ENCODE assay signal across 10 cellular contexts in genomic region chr1:59674605-59675004, GRCh38.
DNase-seq lines count a peak whose midpoint lies in the region; ATAC-seq and TF ChIP-seq lines count a peak whose summit lies in the region.
"Had no signal": no experiment of that assay in that cellular context is flagged by ENCODE, and none has a peak within 500 bp of the region (broad histone marks: within the 10 kb centered on the region; RNA-seq: fewer than 3 reads in every experiment).

No MANE protein-coding gene starts in this region.

- no peaks in the 10 kb centered on the region for H3K27me3 ChIP-seq in esophagus squamous epithelium
- no peaks in the 10 kb centered on the region for H3K27me3 ChIP-seq in neutrophil
- H3K27me3 ChIP-seq in neuronal stem cell (ENCODE audit: control insufficient read depth in 3 of 3, insufficient read depth in 3 of 3, low read depth in 1 of 3, low read length in 3 of 3): no peaks in the 10 kb centered on the region

- no peak overlapping the region for H4K91ac ChIP-seq in neuronal stem cell (ENCODE audit: low read depth, low read length, poor library complexity)

- no peaks in the 10 kb centered on the region for H3K36me3 Mint-ChIP-seq in Calu3 (ENCODE audit: insufficient read depth, unreplicated experiment)

- TF ChIP-seq CTCF in Calu3 (IDR thresholded peaks at IDR 0.05; ENCODE audit: unreplicated experiment): no peak
- no peak for TF ChIP-seq CTCF in esophagus squamous epithelium (IDR thresholded peaks at IDR 0.05)
- no peak for TF ChIP-seq CTCF in neutrophil (IDR thresholded peaks at IDR 0.05)

- H3K4me1 ChIP-seq in esophagus squamous epithelium: peaks cover 25 to 86% (median 26%) of the 10 kb centered on the region in 3 donors
- H3K4me1 ChIP-seq in neutrophil (ENCODE audit: control insufficient read depth in 1 of 2, insufficient read depth in 1 of 2, low read depth in 1 of 2, low read length in 1 of 2): peaks cover 27 to 33% of the 10 kb centered on the region in 2 experiments
- peaks cover 21 to 34% of the 10 kb centered on the region in 2 donors for H3K4me1 ChIP-seq in neuronal stem cell (ENCODE audit: control insufficient read depth in 2 of 2, insufficient read depth in 1 of 2, low read depth in 1 of 2, low read length in 2 of 2)

- H3K4me3 ChIP-seq in esophagus squamous epithelium (peak overlapping the region in 2 of 4 donors; percentile 6 to 34), neutrophil (ENCODE audit: low read depth in 1 of 2, low read length in 1 of 2) (peak overlapping the region in 1 of 2 experiments; percentile 37), neuronal stem cell (ENCODE audit: low read length in 2 of 2) (no peak overlapping the region)

- TF ChIP-seq POLR2A in esophagus squamous epithelium (IDR thresholded peaks at IDR 0.05): no peak

- H3K79me1 ChIP-seq in neuronal stem cell (ENCODE audit: low read depth, low read length): no peaks in the 10 kb centered on the region

- BruUV-seq in Calu3 (replicated peaks; lab: Mats Ljungman, UMichigan): no TSS peak

- no peak overlapping the region for H3K4ac ChIP-seq in neuronal stem cell (ENCODE audit: low read length)

- no peaks in the 10 kb centered on the region for H3K27me3 Mint-ChIP-seq in Calu3 (ENCODE audit: unreplicated experiment)

- H3K9me3 ChIP-seq in esophagus squamous epithelium (no peaks in the 10 kb centered on the region), neutrophil (no peaks in the 10 kb centered on the region), neuronal stem cell (replicated peaks in 1 of 2; ENCODE audit: control insufficient read depth in 2 of 2, insufficient read depth in 1 of 2, low read depth in 1 of 2, low read length in 2 of 2) (peaks cover 0 to 7% of the 10 kb centered on the region in 2 donors)

- H3K14ac ChIP-seq in neuronal stem cell (ENCODE audit: low read length): no peak overlapping the region

- H3K9me3 Mint-ChIP-seq in Calu3 (ENCODE audit: low read depth, unreplicated experiment): peaks cover 4% of the 10 kb centered on the region

- no peak overlapping the region for H4K8ac ChIP-seq in neuronal stem cell (ENCODE audit: low read depth, low read length)

- no peak overlapping the region for H2AFZ ChIP-seq in neuronal stem cell (ENCODE audit: low read length)

- H2BK12ac ChIP-seq in neuronal stem cell (ENCODE audit: low read length): no peak overlapping the region

- no peak overlapping the region for H3K4me2 ChIP-seq in neuronal stem cell (ENCODE audit: insufficient read depth, low read length, poor library complexity, severe bottlenecking)

- H3K18ac ChIP-seq in neuronal stem cell (ENCODE audit: low read length): no peak overlapping the region

- peak overlapping the region; percentile 84 to 92 (median 86) for H3K27ac ChIP-seq in esophagus squamous epithelium
- peak overlapping the region; percentile 85 for H3K27ac ChIP-seq in neutrophil
- H3K27ac ChIP-seq in neuronal stem cell (replicated peaks; ENCODE audit: low read length): no peak overlapping the region

- H3K4me3 Mint-ChIP-seq in Calu3 (ENCODE audit: low read depth, unreplicated experiment): no peak overlapping the region

- no peak overlapping the region for H3K23ac ChIP-seq in neuronal stem cell (ENCODE audit: low read depth, low read length, poor library complexity)

- H2BK5ac ChIP-seq in neuronal stem cell (ENCODE audit: low read length): no peak overlapping the region

- H3K36me3 ChIP-seq in esophagus squamous epithelium (no peaks in the 10 kb centered on the region), neutrophil (no peaks in the 10 kb centered on the region), neuronal stem cell (replicated peaks in 1 of 2; ENCODE audit: control insufficient read depth in 2 of 2, insufficient read depth in 2 of 2, low read length in 2 of 2) (no peaks in the 10 kb centered on the region)

- 17 to 34% methylated on average over 3 of the region's 3 CpGs for WGBS in esophagus squamous epithelium, 2 donors
- WGBS in neuronal stem cell (ENCODE audit: extremely low coverage in 2 of 2, insufficient read length in 2 of 2, insufficient replicate concordance in 1 of 2), 2 donors: no CpG with 5 or more reads among the region's 3 CpGs

- H3K4me1 Mint-ChIP-seq in Calu3 (ENCODE audit: low read depth, unreplicated experiment): peaks cover 48% of the 10 kb centered on the region

- ATAC-seq in HG03095 (IDR thresholded peaks at IDR 0.05; ENCODE audit: unreplicated experiment) (no peak), HG02571 (IDR thresholded peaks at IDR 0.05; ENCODE audit: unreplicated experiment) (no peak)

- intact Hi-C loops in Calu3 (cut with micrococcal nuclease; ENCODE audit: unreplicated experiment) (loop anchor here (5.0 to 10.0 kb wide), 4 partner anchors 117 to 377 kb away; partner anchors contain the start of gene FGGY), esophagus squamous epithelium (cut with DNase I) (no loop called here)

- peak overlapping the region; percentile 19 for H3K27ac Mint-ChIP-seq in Calu3 (ENCODE audit: unreplicated experiment)

- no peak overlapping the region for H3K9ac ChIP-seq in neuronal stem cell (ENCODE audit: low read depth, low read length, poor library complexity)

- no peak overlapping the region for H2BK120ac ChIP-seq in neuronal stem cell (ENCODE audit: low read depth, low read length)

- no peak overlapping the region for H2BK15ac ChIP-seq in neuronal stem cell (ENCODE audit: low read length)

- DNase-seq in Calu3 (peak; percentile 33), NOMO-1 treated with dmso at 0.1 percent for 144 hours (lab: John Stamatoyannopoulos, UW; ENCODE audit: unreplicated experiment) (peak; percentile 90), esophagus squamous epithelium (lab: John Stamatoyannopoulos, UW) (no peak), neuronal stem cell (ENCODE audit: low spot score) (no peak)
- DNase-seq in NK-92 treated with Interleukin-12 subunit alpha and Interleukin-12 subunit beta, amount 100 ng/mL, for 24 hours (lab: John Stamatoyannopoulos, UW): no peak
- DNase-seq: activated T-cell treated with anti-CD3 and anti-CD28 coated beads for 4 hours, foreskin melanocyte had no signal

- CTCF ChIA-PET in Calu3 (lab: Charles Lee): interaction anchor here (0.6 to 1.1 kb wide), 2 partner anchors 24 to 76 kb away, joined by 3 read pairs; no protein-coding TSS in a partner anchor

- no peak overlapping the region for H2AK5ac ChIP-seq in neuronal stem cell (ENCODE audit: low read depth, low read length)

Comparison
In these comparisons a context has a peak if more than half of its experiments do, and no peak if none do; other contexts are left out.
1. DNase-seq: peak in Calu3 (single experiment) and NOMO-1 treated with dmso at 0.1 percent for 144 hours (single experiment); none in esophagus squamous epithelium (single experiment), neuronal stem cell (single experiment) and NK-92 treated with Interleukin-12 subunit alpha and Interleukin-12 subunit beta, amount 100 ng/mL, for 24 hours (single experiment).